12 cellular contexts compared by ENCODE assay signal in genomic region chr2:43021791-43022500, GRCh38.
A peak's percentile ranks its signal among the peaks of the same experiment; 100 is the strongest.
DNase-seq lines count a peak whose midpoint lies in the region; ATAC-seq and TF ChIP-seq lines count a peak whose summit lies in the region.
"Had no signal": no experiment of that assay in that cellular context is flagged by ENCODE, and none has a peak within 500 bp of the region (broad histone marks: within the 10 kb centered on the region; RNA-seq: fewer than 3 reads in every experiment).

No MANE protein-coding gene starts in this region.

- H3K36me3 ChIP-seq in neuronal stem cell (replicated peaks in 1 of 2; ENCODE audit: control insufficient read depth in 2 of 2, insufficient read depth in 2 of 2, low read length in 2 of 2): no peaks in the 10 kb centered on the region
- H3K36me3 ChIP-seq: upper lobe of left lung had no signal

- H3K9ac ChIP-seq in neuronal stem cell (ENCODE audit: low read depth, low read length, poor library complexity): peak overlapping the region; percentile 5

- peak; percentile 44 for TF ChIP-seq CTCF in epithelial cell of proximal tubule (conservative IDR thresholded peaks at IDR 0.05; ENCODE audit: low read depth, low read length)

- peaks cover 15 to 17% of the 10 kb centered on the region in 2 donors for H3K4me1 ChIP-seq in neuronal stem cell (ENCODE audit: control insufficient read depth in 2 of 2, insufficient read depth in 1 of 2, low read depth in 1 of 2, low read length in 2 of 2)

- H3K18ac ChIP-seq in neuronal stem cell (ENCODE audit: low read length): peak overlapping the region; percentile 69

- H3K14ac ChIP-seq in neuronal stem cell (ENCODE audit: low read length): no peak overlapping the region

- H3K23ac ChIP-seq in neuronal stem cell (ENCODE audit: low read depth, low read length, poor library complexity): no peak overlapping the region

- peaks cover 9 to 15% of the 10 kb centered on the region in 2 donors for H3K9me3 ChIP-seq in neuronal stem cell (replicated peaks in 1 of 2; ENCODE audit: control insufficient read depth in 2 of 2, insufficient read depth in 1 of 2, low read depth in 1 of 2, low read length in 2 of 2)

- no peak overlapping the region for H4K8ac ChIP-seq in neuronal stem cell (ENCODE audit: low read depth, low read length)

- no peak overlapping the region for H2BK120ac ChIP-seq in neuronal stem cell (ENCODE audit: low read depth, low read length)

- WGBS in neuronal stem cell (ENCODE audit: extremely low coverage in 2 of 2, insufficient read length in 2 of 2, insufficient replicate concordance in 1 of 2), 2 donors: no CpG with 5 or more reads among the region's 19 CpGs

- H2AFZ ChIP-seq in neuronal stem cell (ENCODE audit: low read length): no peak overlapping the region

- H3K27ac ChIP-seq in neuronal stem cell (replicated peaks; ENCODE audit: low read length): no peak overlapping the region
- H3K27ac ChIP-seq: upper lobe of left lung had no signal

- H3K4me3 ChIP-seq in epithelial cell of proximal tubule (ENCODE audit: low read depth, low read length) (no peak overlapping the region), neuronal stem cell (ENCODE audit: low read length in 2 of 2) (no peak overlapping the region)
- H3K4me3 ChIP-seq: upper lobe of left lung had no signal

- no peak overlapping the region for H3K4me2 ChIP-seq in neuronal stem cell (ENCODE audit: insufficient read depth, low read length, poor library complexity, severe bottlenecking)

- peak overlapping the region; percentile 48 for H2AK5ac ChIP-seq in neuronal stem cell (ENCODE audit: low read depth, low read length)

- ATAC-seq in HG02885 (IDR thresholded peaks at IDR 0.05; ENCODE audit: poor library complexity, unreplicated experiment) (no peak), GM19324 (IDR thresholded peaks at IDR 0.05; ENCODE audit: low FRiP score, unreplicated experiment) (no peak), HG02938 (IDR thresholded peaks at IDR 0.05; ENCODE audit: unreplicated experiment) (no peak)

- H3K79me1 ChIP-seq in neuronal stem cell (ENCODE audit: low read depth, low read length): peaks cover 2% of the 10 kb centered on the region

- H2BK15ac ChIP-seq in neuronal stem cell (ENCODE audit: low read length): peak overlapping the region; percentile 59

- H2BK12ac ChIP-seq in neuronal stem cell (ENCODE audit: low read length): no peak overlapping the region

- H4K91ac ChIP-seq in neuronal stem cell (ENCODE audit: low read depth, low read length, poor library complexity): no peak overlapping the region

- H3K4ac ChIP-seq in neuronal stem cell (ENCODE audit: low read length): no peak overlapping the region

- no peaks in the 10 kb centered on the region for H3K27me3 ChIP-seq in neuronal stem cell (ENCODE audit: control insufficient read depth in 3 of 3, insufficient read depth in 3 of 3, low read depth in 1 of 3, low read length in 3 of 3)
- H3K27me3 ChIP-seq: upper lobe of left lung had no signal

- DNase-seq in COLO829 (ENCODE audit: low spot score) (peak; percentile 84), NCI-H526 (lab: John Stamatoyannopoulos, UW) (peak; percentile 30 to 52), epithelial cell of proximal tubule (ENCODE audit: low read depth) (no peak), neuronal stem cell (ENCODE audit: low spot score) (no peak)
- DNase-seq in stimulated activated naive CD4-positive, alpha-beta T cell (lab: John Stamatoyannopoulos, UW): no peak
- DNase-seq: activated naive CD4-positive, alpha-beta T cell treated with anti-CD3 and anti-CD28 coated beads, Interleukin-2, amount 50 U/mL, for 16 hours; COR-L47; stimulated activated CD4-positive, alpha-beta T cell treated with anti-CD3 and anti-CD28 coated beads, Interleukin-1b, Interleukin-23, amount 100 ng/mL, for 48 hours had no signal

- peak overlapping the region; percentile 60 for H2BK5ac ChIP-seq in neuronal stem cell (ENCODE audit: low read length)

Comparison
In these comparisons a context has a peak if more than half of its experiments do, and no peak if none do; other contexts are left out.
1. DNase-seq: peak in COLO829 (single experiment) and NCI-H526 (2 of 2); none in epithelial cell of proximal tubule (single experiment), neuronal stem cell (single experiment) and stimulated activated naive CD4-positive, alpha-beta T cell (0 of 6).